In the genomic region with DNA sequence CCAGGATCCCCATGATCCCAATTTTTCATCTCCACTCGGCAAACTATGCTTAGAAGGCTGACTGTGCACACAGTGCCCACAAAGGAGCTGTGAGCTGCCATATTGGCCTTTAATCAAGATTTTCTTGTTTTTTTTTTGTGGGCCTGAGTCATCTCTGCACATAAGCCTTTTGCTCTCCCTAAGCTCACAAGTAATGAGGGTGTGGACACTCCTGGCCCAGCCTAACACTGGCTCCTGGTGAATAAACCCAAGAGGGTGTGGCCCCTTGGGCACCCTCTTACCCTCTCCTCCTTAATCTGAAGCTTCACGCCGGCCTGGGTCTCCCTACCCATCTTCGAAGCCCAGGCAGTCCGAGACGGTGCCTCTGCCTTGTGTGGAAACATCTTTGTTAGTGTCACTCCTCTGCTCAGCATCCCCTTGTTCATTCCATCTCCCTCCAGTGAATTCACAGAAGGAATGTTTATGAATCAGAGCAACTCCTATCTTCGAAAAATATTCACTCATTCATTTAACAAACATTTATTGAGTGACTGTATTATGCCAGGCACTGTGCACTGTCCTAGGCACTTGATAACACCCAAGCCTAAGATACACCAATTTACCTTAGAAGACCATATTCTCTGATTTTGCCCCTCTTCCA, we compare ENCODE assay signal across 15 cellular contexts. TPM values are rescaled to one million over a fixed set of nuclear protein-coding genes. Genes with fewer than 3 reads are reported as not detected.
DNase-seq lines count a peak whose midpoint lies in the region; ATAC-seq and TF ChIP-seq lines count a peak whose summit lies in the region.
"Had no signal": no experiment of that assay in that cellular context is flagged by ENCODE, and none has a peak within 500 bp of the region (broad histone marks: within the 10 kb centered on the region; RNA-seq: fewer than 3 reads in every experiment).

No MANE protein-coding gene starts in this region.

- H3K27me3 ChIP-seq in WERI-Rb-1 (ENCODE audit: insufficient read depth, low read depth, severe bottlenecking), result no peaks in the 10 kb centered on the region
- H3K27me3 ChIP-seq: tibial artery had no signal

- intact Hi-C loops in Right ventricle myocardium inferior (cut with DNase I) (no loop called here), cardiac septum (cut with DNase I) (no loop called here)

- no peaks in the 10 kb centered on the region for H3K27me3 Mint-ChIP-seq in type B pancreatic cell
- H3K27me3 Mint-ChIP-seq: IgD-negative memory B cell had no signal

- ATAC-seq in Right ventricle myocardium inferior, result peak; percentile 18
- ATAC-seq in HG02870 (IDR thresholded peaks at IDR 0.05; ENCODE audit: unreplicated experiment), result no peak

- H3K9me3 Mint-ChIP-seq in type B pancreatic cell, result no peaks in the 10 kb centered on the region
- H3K9me3 Mint-ChIP-seq: IgD-negative memory B cell had no signal

- H3K4me3 ChIP-seq in WERI-Rb-1 (ENCODE audit: low read depth, low read length), result no peak overlapping the region
- no peak overlapping the region for H3K4me3 ChIP-seq in fibroblast of villous mesenchyme (ENCODE audit: low read depth, low read length)
- H3K4me3 ChIP-seq: psoas muscle, tibial artery had no signal

- H3K36me3 ChIP-seq in WERI-Rb-1, result peaks cover 17% of the 10 kb centered on the region

- no peak for DNase-seq in Right ventricle myocardium inferior (ENCODE audit: missing footprints)
- no peak for DNase-seq in cardiac septum (ENCODE audit: low spot score)
- DNase-seq in WERI-Rb-1, result no peak
- peak; percentile 34 for DNase-seq in fibroblast of villous mesenchyme (ENCODE audit: low read depth)
- DNase-seq in type B pancreatic cell (ENCODE audit: extremely low spot score, unreplicated experiment), result no peak
- no peak for DNase-seq in NCI-H2227 (lab: John Stamatoyannopoulos, UW; ENCODE audit: unreplicated experiment)
- DNase-seq in KBM-7, result no peak
- DNase-seq: foreskin melanocyte, GDM1, NCI-H2081 treated with DMSO at 0.1 percent for 48 hours, psoas muscle, T-helper 9 cell, tibial artery had no signal

- H3K27ac ChIP-seq in WERI-Rb-1, result peak overlapping the region; percentile 88
- H3K27ac ChIP-seq: psoas muscle, tibial artery had no signal

- H3K36me3 Mint-ChIP-seq in type B pancreatic cell, result peaks cover 39% of the 10 kb centered on the region

- H3K9me3 ChIP-seq in WERI-Rb-1 (ENCODE audit: severe bottlenecking), result no peaks in the 10 kb centered on the region
- H3K9me3 ChIP-seq: psoas muscle, tibial artery had no signal

- H3K4me3 Mint-ChIP-seq in type B pancreatic cell, result no peak overlapping the region
- H3K4me3 Mint-ChIP-seq: IgD-negative memory B cell had no signal

- in situ Hi-C loops in KBM-7 (cut with MboI; ENCODE audit: low pct_unique_long_range_greater_than_20kb, low sequenced_read_pairs), result no loop called here

- no peak for TF ChIP-seq CTCF in WERI-Rb-1 (IDR thresholded peaks at IDR 0.05; ENCODE audit: low read depth, low read length)
- TF ChIP-seq CTCF in fibroblast of villous mesenchyme (IDR thresholded peaks at IDR 0.05; ENCODE audit: insufficient read depth, low read depth, low read length), result no peak
- TF ChIP-seq CTCF in type B pancreatic cell (conservative IDR thresholded peaks at IDR 0.05), result no peak

- peak overlapping the region; percentile 76 for H3K27ac Mint-ChIP-seq in type B pancreatic cell
- H3K27ac Mint-ChIP-seq: IgD-negative memory B cell had no signal

- H3K4me1 Mint-ChIP-seq in type B pancreatic cell (ENCODE audit: unreplicated experiment), result no peaks in the 10 kb centered on the region

RNA-seq across cellular contexts. Expression of a gene that starts 22.2 kb away (rescaled TPM):
- total RNA-seq in Right ventricle myocardium inferior (62.3 TPM), cardiac septum (54.9 TPM), fibroblast of villous mesenchyme (47.0 and 66.5 TPM in 2 replicates), type B pancreatic cell (ENCODE audit: low replicate concordance) (27.3 and 29.0 TPM in 2 replicates)

RNA-seq across cellular contexts. Expression of a gene that starts 45.1 kb away (rescaled TPM):
- 1.2 TPM for total RNA-seq in Right ventricle myocardium inferior
- total RNA-seq in cardiac septum, result 2.6 TPM
- not detected in 2 replicates for total RNA-seq in fibroblast of villous mesenchyme
- 0.67 and 1.1 TPM in 2 replicates for total RNA-seq in type B pancreatic cell (ENCODE audit: low replicate concordance)
